In genomic region chr11:112864715-112865114, GRCh38 we compare ENCODE assay signal across 17 cellular contexts.
"Had no signal": no experiment of that assay in that cellular context is flagged by ENCODE, and none has a peak within 500 bp of the region (broad histone marks: within the 10 kb centered on the region; RNA-seq: fewer than 3 reads in every experiment).

No MANE protein-coding gene starts in this region.

- ATAC-seq: effector memory CD8-positive, alpha-beta T cell; gastrocnemius medialis; pancreas; right lobe of liver; stimulated activated effector memory CD8-positive, alpha-beta T cell treated with anti-CD3 and anti-CD28 coated beads, Interleukin-12 subunit alpha, Interleukin-12 subunit beta, amount 100 ng/mL, for 72 hours; stimulated activated naive CD8-positive, alpha-beta T cell treated with anti-CD3 and anti-CD28 coated beads, Interleukin-15, Interleukin-2, amounts not matched to agents 100 U/mL and 50 U/mL, for 24 hours had no signal

- H3K9me3 ChIP-seq: gastrocnemius medialis, pancreas, right lobe of liver had no signal

- DNase-seq: effector memory CD8-positive, alpha-beta T cell; gastrocnemius medialis; immature natural killer cell; mesendoderm; naive B cell; occipital lobe; pancreas; right lobe of liver; stimulated activated CD4-positive, alpha-beta T cell treated with anti-CD3 and anti-CD28 coated beads, Interleukin-4, amount 100 ng/mL, for 1 hour; stimulated activated CD8-positive, alpha-beta memory T cell treated with anti-CD3 and anti-CD28 coated beads, Interleukin-4, amount 100 ng/mL, for 48 hours; stimulated activated naive CD8-positive, alpha-beta T cell treated with anti-CD3 and anti-CD28 coated beads, Interleukin-15, Interleukin-2, amounts not matched to agents 100 U/mL and 50 U/mL, for 24 hours; tibial artery; upper lobe of left lung; uterus had no signal

- H3K27me3 ChIP-seq: esophagus muscularis mucosa, gastrocnemius medialis, pancreas, right lobe of liver, upper lobe of left lung, uterus had no signal

- H3K4me3 ChIP-seq: esophagus muscularis mucosa, gastrocnemius medialis, pancreas, right lobe of liver, tibial artery, upper lobe of left lung, uterus had no signal

- H3K36me3 ChIP-seq: esophagus muscularis mucosa, gastrocnemius medialis, pancreas, right lobe of liver, tibial artery, upper lobe of left lung, uterus had no signal

- H3K4me1 ChIP-seq: esophagus muscularis mucosa, pancreas, right lobe of liver, tibial artery, upper lobe of left lung, uterus had no signal

- H3K27ac ChIP-seq: epithelial cell of prostate, esophagus muscularis mucosa, gastrocnemius medialis, pancreas, right lobe of liver, tibial artery, upper lobe of left lung, uterus had no signal
